8 cellular contexts compared by ENCODE assay signal in genomic region chr12:130873106-130873795, GRCh38. TPM values are rescaled to one million over a fixed set of nuclear protein-coding genes. Genes with fewer than 3 reads are reported as not detected.
DNase-seq lines count a peak whose midpoint lies in the region; ATAC-seq and TF ChIP-seq lines count a peak whose summit lies in the region.

No MANE protein-coding gene starts in this region.

- no peak overlapping the region for H3K27ac ChIP-seq in suprapubic skin

- TF ChIP-seq POLR2A in suprapubic skin (IDR thresholded peaks at IDR 0.05) = no peak

- POLR2A ChIA-PET in activated CD4-positive, alpha-beta T cell treated with anti-CD3 and anti-CD28 coated beads for 36 hours (lab: Charles Lee) = interaction anchor here (1.2 kb wide), 1 partner anchor 35 kb away, joined by 3 read pairs; no protein-coding TSS in a partner anchor

- peak overlapping the region; percentile 100 for H3K27ac Mint-ChIP-seq in activated CD4-positive, alpha-beta T cell treated with anti-CD3 and anti-CD28 coated beads for 36 hours
- peak overlapping the region; percentile 99 for H3K27ac Mint-ChIP-seq in activated T-helper 17 cell treated with anti-CD3 and anti-CD28 coated beads, Interleukin-2, amount 50 U/mL, for 72 hours
- peak overlapping the region; percentile 53 to 92 (median 86) for H3K27ac Mint-ChIP-seq in immature natural killer cell

- H3K4me1 ChIP-seq in suprapubic skin = peaks cover 27% of the 10 kb centered on the region

- no peaks in the 10 kb centered on the region for H3K9me3 ChIP-seq in suprapubic skin

- H3K27me3 Mint-ChIP-seq in activated CD4-positive, alpha-beta T cell treated with anti-CD3 and anti-CD28 coated beads for 36 hours = no peaks in the 10 kb centered on the region
- H3K27me3 Mint-ChIP-seq in activated T-helper 17 cell treated with anti-CD3 and anti-CD28 coated beads, Interleukin-2, amount 50 U/mL, for 72 hours = no peaks in the 10 kb centered on the region
- H3K27me3 Mint-ChIP-seq in immature natural killer cell (ENCODE audit: low read depth in 3 of 3) = peaks cover 3 to 8% (median 6%) of the 10 kb centered on the region in 3 donors

- intact Hi-C loops in activated CD4-positive, alpha-beta T cell treated with anti-CD3 and anti-CD28 coated beads for 36 hours (cut with DNase I, micrococcal nuclease) = loop anchor here (2.0 to 10.0 kb wide), 9 partner anchors 111 to 1614 kb away; partner anchors contain the start of genes DDX51 (in 1 of the 2), NOC4L (in 1 of the 2), PUS1 (in 1 of the 2) and SFSWAP (in 1 of the 2)

- peaks cover 53% of the 10 kb centered on the region for H3K36me3 Mint-ChIP-seq in activated CD4-positive, alpha-beta T cell treated with anti-CD3 and anti-CD28 coated beads for 36 hours (ENCODE audit: low read depth)
- H3K36me3 Mint-ChIP-seq in activated T-helper 17 cell treated with anti-CD3 and anti-CD28 coated beads, Interleukin-2, amount 50 U/mL, for 72 hours (ENCODE audit: low read depth) = peaks cover 64% of the 10 kb centered on the region
- peaks cover 15 to 41% (median 30%) of the 10 kb centered on the region in 3 donors for H3K36me3 Mint-ChIP-seq in immature natural killer cell

- peaks cover 60% of the 10 kb centered on the region for H3K4me1 Mint-ChIP-seq in activated CD4-positive, alpha-beta T cell treated with anti-CD3 and anti-CD28 coated beads for 36 hours
- peaks cover 33% of the 10 kb centered on the region for H3K4me1 Mint-ChIP-seq in activated T-helper 17 cell treated with anti-CD3 and anti-CD28 coated beads, Interleukin-2, amount 50 U/mL, for 72 hours
- H3K4me1 Mint-ChIP-seq in immature natural killer cell = peaks cover 24 to 43% of the 10 kb centered on the region in 2 donors

- H3K27me3 ChIP-seq in suprapubic skin = no peaks in the 10 kb centered on the region

- no peak for DNase-seq in activated CD4-positive, alpha-beta T cell treated with anti-CD3 and anti-CD28 coated beads for 36 hours
- DNase-seq in activated CD4-positive, alpha-beta T cell treated with anti-CD3 and anti-CD28 coated beads, Interleukin-2, amount 50 U/mL, for 48 hours = no peak
- DNase-seq in immature natural killer cell (no peak), suprapubic skin (ENCODE audit: low spot score in 2 of 2) (no peak), NCI-H2196 treated with DMSO at 0.1 percent for 48 hours (lab: John Stamatoyannopoulos, UW; ENCODE audit: unreplicated experiment) (no peak), NAMALWA (ENCODE audit: low spot score) (no peak), hippocampal formation (lab: John Stamatoyannopoulos, UW) (no peak)

- no peak for TF ChIP-seq EP300 in suprapubic skin (IDR thresholded peaks at IDR 0.05)

- no peak for TF ChIP-seq CTCF in suprapubic skin (IDR thresholded peaks at IDR 0.05)

- peak overlapping the region; percentile 99 for H3K4me3 Mint-ChIP-seq in activated CD4-positive, alpha-beta T cell treated with anti-CD3 and anti-CD28 coated beads for 36 hours
- peak overlapping the region; percentile 100 for H3K4me3 Mint-ChIP-seq in activated T-helper 17 cell treated with anti-CD3 and anti-CD28 coated beads, Interleukin-2, amount 50 U/mL, for 72 hours
- peak overlapping the region; percentile 90 to 91 (median 91) for H3K4me3 Mint-ChIP-seq in immature natural killer cell

- H3K36me3 ChIP-seq in suprapubic skin = peaks cover 35% of the 10 kb centered on the region

- ATAC-seq in activated CD4-positive, alpha-beta T cell treated with anti-CD3 and anti-CD28 coated beads for 36 hours = no peak
- no peak for ATAC-seq in activated T-helper 17 cell treated with anti-CD3 and anti-CD28 coated beads, Interleukin-2, amount 50 U/mL, for 72 hours (replicated peaks)

- H3K4me3 ChIP-seq in suprapubic skin = peak overlapping the region; percentile 87

- CTCF ChIA-PET in activated CD4-positive, alpha-beta T cell treated with anti-CD3 and anti-CD28 coated beads for 36 hours (lab: Charles Lee) = interaction anchor here (0.6 kb wide), 1 partner anchor 46 kb away, joined by 3 read pairs; no protein-coding TSS in a partner anchor

- 34% methylated on average over 4 of the region's 4 CpGs for WGBS in suprapubic skin

- H3K9me3 Mint-ChIP-seq in activated CD4-positive, alpha-beta T cell treated with anti-CD3 and anti-CD28 coated beads for 36 hours (ENCODE audit: low read depth) = no peaks in the 10 kb centered on the region
- peaks cover 3% of the 10 kb centered on the region for H3K9me3 Mint-ChIP-seq in activated T-helper 17 cell treated with anti-CD3 and anti-CD28 coated beads, Interleukin-2, amount 50 U/mL, for 72 hours
- no peaks in the 10 kb centered on the region for H3K9me3 Mint-ChIP-seq in immature natural killer cell

RNA-seq across cellular contexts. Expression of gene RAN, which starts 1.4 kb away (rescaled TPM):
- total RNA-seq in activated CD4-positive, alpha-beta T cell treated with anti-CD3 and anti-CD28 coated beads for 36 hours = 1,000 to 10,000 TPM; 1,919 to 2,242 TPM
- total RNA-seq in activated T-helper 17 cell treated with anti-CD3 and anti-CD28 coated beads, Interleukin-2, amount 50 U/mL, for 72 hours = 1,000 to 10,000 TPM; 1,449 to 2,120 TPM
- 100 to 1,000 TPM; 428 to 585 (median 478) TPM for polyA plus RNA-seq in immature natural killer cell
- total RNA-seq in suprapubic skin = 100 to 1,000 TPM; 105 to 296 (median 232) TPM

RNA-seq across cellular contexts. Expression of gene STX2, which starts 34.2 kb away (rescaled TPM):
- total RNA-seq in activated CD4-positive, alpha-beta T cell treated with anti-CD3 and anti-CD28 coated beads for 36 hours = 10 to 100 TPM; 13.1 to 16.2 TPM
- total RNA-seq in activated T-helper 17 cell treated with anti-CD3 and anti-CD28 coated beads, Interleukin-2, amount 50 U/mL, for 72 hours = 10 to 100 TPM; 16.5 to 18.2 TPM
- polyA plus RNA-seq in immature natural killer cell = 1 to 10 TPM; 3.3 to 5.8 (median 3.6) TPM
- total RNA-seq in suprapubic skin = 1 to 10 TPM; 2.9 to 7.2 (median 4.4) TPM

Comparison
In these comparisons a context has a peak if more than half of its experiments do, and no peak if none do; other contexts are left out.
1. RNA of gene RAN, which starts 1.4 kb away (total RNA-seq): 1,919 to 2,242 TPM in activated CD4-positive, alpha-beta T cell treated with anti-CD3 and anti-CD28 coated beads for 36 hours and 1,449 to 2,120 TPM in activated T-helper 17 cell treated with anti-CD3 and anti-CD28 coated beads, Interleukin-2, amount 50 U/mL, for 72 hours; 105 to 296 TPM in suprapubic skin; every median in the first group is over 4 times any median in the second.
2. Peak in every context shown above with its lines, with median percentiles within 50 percentile points of each other: H3K27ac Mint-ChIP-seq and H3K4me3 Mint-ChIP-seq.